ENCODE assay signal across 16 cellular contexts in the genomic region with DNA sequence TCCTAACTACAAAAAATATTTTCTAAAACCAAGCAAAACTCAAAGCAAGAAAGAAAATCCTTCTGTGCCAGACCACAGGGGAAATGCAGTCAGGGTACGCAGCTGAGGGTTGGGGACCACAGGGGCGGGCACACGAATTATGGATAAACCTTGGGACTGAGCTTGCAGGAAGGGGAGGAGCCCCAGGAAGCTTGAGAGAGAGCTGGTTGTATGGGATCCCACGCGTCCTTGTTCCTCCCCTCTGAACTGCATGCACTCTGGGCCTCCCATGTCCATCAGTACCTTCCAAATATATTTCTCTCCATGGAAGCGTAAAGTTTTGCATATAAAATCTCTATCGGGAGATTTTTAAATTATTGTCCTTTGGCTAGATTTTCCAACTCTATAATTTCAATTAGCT.
"Had no signal": no experiment of that assay in that cellular context is flagged by ENCODE, and none has a peak within 500 bp of the region (broad histone marks: within the 10 kb centered on the region; RNA-seq: fewer than 3 reads in every experiment).

No MANE protein-coding gene starts in this region.

- H3K4me1 ChIP-seq: esophagus squamous epithelium, foreskin keratinocyte, gastroesophageal sphincter, heart left ventricle, left lung, lower lobe of right lung had no signal

- H3K4me3 ChIP-seq: coronary artery, esophagus squamous epithelium, gastroesophageal sphincter, heart left ventricle, hepatocyte, left lung, lower lobe of right lung had no signal

- H3K27me3 ChIP-seq: dorsolateral prefrontal cortex, esophagus squamous epithelium, foreskin keratinocyte, heart left ventricle, hepatocyte, left lung had no signal

- DNase-seq: dermis blood vessel endothelial cell; effector CD4-positive, alpha-beta T cell; effector memory CD4-positive, alpha-beta T cell; esophagus squamous epithelium; foreskin keratinocyte; heart left ventricle; left cardiac atrium; left ventricle myocardium superior; lower lobe of right lung; mesenchymal stem cell; midbrain had no signal

- H3K36me3 ChIP-seq: esophagus squamous epithelium, gastroesophageal sphincter, heart left ventricle, left lung, lower lobe of right lung had no signal

- ATAC-seq: foreskin keratinocyte, gastroesophageal sphincter, heart left ventricle, left cardiac atrium, left lung, left ventricle myocardium superior, lower lobe of right lung had no signal

- H3K27ac ChIP-seq: coronary artery, esophagus squamous epithelium, foreskin keratinocyte, gastroesophageal sphincter, heart left ventricle, hepatocyte, left lung, lower lobe of right lung had no signal
